ENCODE assay signal across 8 cellular contexts in genomic region chr12:89525824-89526770, GRCh38. TPM values are rescaled to one million over a fixed set of nuclear protein-coding genes. Genes with fewer than 3 reads are reported as not detected.
DNase-seq lines count a peak whose midpoint lies in the region; ATAC-seq and TF ChIP-seq lines count a peak whose summit lies in the region.

POC1B (minus strand) TSS chr12:89526047; CDS start chr12:89525895, 152 bp downstream.

- peak; percentile 55 for ATAC-seq in GM19328 (IDR thresholded peaks at IDR 0.05; ENCODE audit: unreplicated experiment)
- ATAC-seq in HG03460 (IDR thresholded peaks at IDR 0.05; ENCODE audit: unreplicated experiment): peak; percentile 72

- POLR2A ChIA-PET in BJ (lab: Charles Lee): interaction anchor here (0.6 kb wide), 1 partner anchor 472 kb away, joined by 4 read pairs; no protein-coding TSS in a partner anchor

- no peaks in the 10 kb centered on the region for H3K27me3 ChIP-seq in BJ (ENCODE audit: control insufficient read depth, insufficient read depth, low read length)

- CTCF ChIA-PET in BJ (lab: Yijun Ruan, JAX): interaction anchor here (0.8 to 10.3 kb wide), 9 partner anchors 13 to 507 kb away, joined by 3 to 104 read pairs (median 3); no protein-coding TSS in a partner anchor

- DNase-seq in BJ (ENCODE audit: low read depth): peak; percentile 39
- peak; percentile 83 to 90 for DNase-seq in NCI-H524 (lab: John Stamatoyannopoulos, UW)
- peak; percentile 62 to 64 for DNase-seq in activated CD4-positive, alpha-beta T cell treated with anti-CD3 and anti-CD28 coated beads for 4 hours
- peak; percentile 75 for DNase-seq in kidney glomerular epithelial cell (lab: John Stamatoyannopoulos, UW)
- peak; percentile 58 to 64 for DNase-seq in stimulated activated CD4-positive, alpha-beta T cell treated with anti-CD3 and anti-CD28 coated beads, Interleukin-15, amount 100 ng/mL, for 48 hours (ENCODE audit: low read depth in 2 of 2)

- TF ChIP-seq CTCF in BJ (IDR thresholded peaks at IDR 0.05; ENCODE audit: insufficient read depth, low read depth, low read length): 0 out of 2 replicates have a peak, but pooled peaks have one; percentile 11

- no peaks in the 10 kb centered on the region for H3K36me3 ChIP-seq in BJ (ENCODE audit: control insufficient read depth, insufficient read depth, low read length)

- H3K27ac ChIP-seq in cingulate gyrus (ENCODE audit: low read depth, low read length): peak within 1 kb of the TSS; percentile 97

- H3K4me3 ChIP-seq in BJ (ENCODE audit: low read depth, low read length): peak within 1 kb of the TSS; percentile 85

RNA-seq across cellular contexts. Expression of gene POC1B, which starts in this region (rescaled TPM):
- 6.7 and 12.7 TPM in 2 replicates for polyA plus RNA-seq in BJ (2011; rRNA removed)
- polyA minus RNA-seq in BJ (2011; rRNA and poly(A)+ RNA removed): 8.0 and 10.3 TPM in 2 replicates

Comparison
In these comparisons a context has a peak if more than half of its experiments do, and no peak if none do; other contexts are left out.
1. Peak in every context shown above with its lines: DNase-seq, ATAC-seq, H3K4me3 ChIP-seq and H3K27ac ChIP-seq.